In the genomic region with DNA sequence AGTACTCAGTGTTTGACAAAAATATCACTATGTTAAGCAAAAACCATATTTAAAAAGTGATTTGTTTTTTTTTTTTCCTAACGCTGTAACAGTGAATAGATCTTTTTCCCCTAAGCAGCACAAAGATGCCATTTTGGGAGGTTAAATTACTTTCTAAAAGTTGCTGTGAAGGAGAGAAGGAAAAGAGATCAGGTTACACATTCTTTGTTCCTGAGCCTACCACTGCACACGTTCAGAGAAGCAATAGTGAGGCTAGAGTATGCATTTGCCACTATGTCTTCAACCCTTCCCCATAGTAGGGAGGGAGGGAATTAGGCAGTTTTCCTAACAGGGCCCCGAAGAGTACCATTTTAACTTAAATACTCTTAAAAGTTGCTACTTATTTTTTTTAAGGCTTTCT, we compare ENCODE assay signal across 9 cellular contexts. TPM values are rescaled to one million over a fixed set of nuclear protein-coding genes. Genes with fewer than 3 reads are reported as not detected.
DNase-seq lines count a peak whose midpoint lies in the region; ATAC-seq and TF ChIP-seq lines count a peak whose summit lies in the region.
"Had no signal": no experiment of that assay in that cellular context is flagged by ENCODE, and none has a peak within 500 bp of the region (broad histone marks: within the 10 kb centered on the region; RNA-seq: fewer than 3 reads in every experiment).

No MANE protein-coding gene starts in this region.

- H3K9me3 ChIP-seq in fibroblast of lung (ENCODE audit: control insufficient read depth, insufficient read depth, low read depth, low read length) (no peaks in the 10 kb centered on the region), MM.1S (replicated peaks; ENCODE audit: insufficient read depth, low read length) (no peaks in the 10 kb centered on the region)

- peak overlapping the region; percentile 44 for H3K4me3 Mint-ChIP-seq in osteocyte (ENCODE audit: unreplicated experiment)

- H3K36me3 ChIP-seq in fibroblast of lung (ENCODE audit: control insufficient read depth, insufficient read depth, low read length) (no peaks in the 10 kb centered on the region), MM.1S (replicated peaks; ENCODE audit: insufficient read depth, low read length) (no peaks in the 10 kb centered on the region)

- H3K27me3 ChIP-seq in fibroblast of lung (ENCODE audit: control insufficient read depth, insufficient read depth, low read length) = no peaks in the 10 kb centered on the region
- H3K27me3 ChIP-seq in MM.1S (replicated peaks; ENCODE audit: insufficient read depth, low read length) = peaks cover 9% of the 10 kb centered on the region; the same call in 1 of the 2 replicates

- H3K4me3 ChIP-seq in fibroblast of lung (replicated peaks in 1 of 4; ENCODE audit: control extremely low read depth in 1 of 4, insufficient read depth in 1 of 4, low read depth in 3 of 4, low read length in 4 of 4) (no peak overlapping the region), MM.1S (ENCODE audit: low read length) (no peak overlapping the region)

- peak; percentile 70 for DNase-seq in GM03348 (ENCODE audit: low spot score)
- DNase-seq in NCI-H69 (lab: John Stamatoyannopoulos, UW) = peak; percentile 58
- peak; percentile 87 to 90 for DNase-seq in fibroblast of lung (ENCODE audit: low read depth in 2 of 2)
- no peak for DNase-seq in osteocyte (ENCODE audit: extremely low spot score, unreplicated experiment)
- no peak for DNase-seq in SIG-M5 treated with dmso at 0.1 percent for 504 hours (lab: John Stamatoyannopoulos, UW; ENCODE audit: unreplicated experiment)
- no peak for DNase-seq in MM.1S
- DNase-seq in occipital lobe (lab: John Stamatoyannopoulos, UW) = no peak

- H3K79me2 ChIP-seq in fibroblast of lung (ENCODE audit: control insufficient read depth, insufficient read depth, low read length) = peaks cover 15% of the 10 kb centered on the region
- no peaks in the 10 kb centered on the region for H3K79me2 ChIP-seq in MM.1S (ENCODE audit: low read length)

- TF ChIP-seq CTCF in fibroblast of lung (conservative IDR thresholded peaks at IDR 0.05 in 1 of 2, IDR thresholded peaks at IDR 0.05 in 1 of 2; ENCODE audit: low read depth in 1 of 2, low read length in 2 of 2) (no peak), osteocyte (IDR thresholded peaks at IDR 0.05) (no peak), MM.1S (IDR thresholded peaks at IDR 0.05; ENCODE audit: low read length) (no peak)

- no peak overlapping the region for H3K9ac ChIP-seq in fibroblast of lung (ENCODE audit: insufficient read depth, low read length)
- H3K9ac ChIP-seq in MM.1S (ENCODE audit: low read length) = no peak overlapping the region

- H3K27ac ChIP-seq in fibroblast of lung (ENCODE audit: insufficient read depth, low read length) (no peak overlapping the region), MM.1S (ENCODE audit: low read length) (no peak overlapping the region)

- H3K4me2 ChIP-seq in fibroblast of lung (ENCODE audit: extremely low read depth, insufficient read depth, low read length) (peak overlapping the region; percentile 32), MM.1S (ENCODE audit: low read depth, low read length) (no peak overlapping the region)

- H3K36me3 Mint-ChIP-seq in osteocyte (ENCODE audit: unreplicated experiment) = peaks cover 6% of the 10 kb centered on the region

- H4K20me1 ChIP-seq in fibroblast of lung (ENCODE audit: control insufficient read depth, extremely low read depth, insufficient read depth, low read length) (no peaks in the 10 kb centered on the region), MM.1S (ENCODE audit: insufficient read depth, low read length) (0 out of 2 replicates have a peak, but pooled peaks cover 5% of the 10 kb centered on the region)

- H3K27me3 Mint-ChIP-seq in osteocyte (ENCODE audit: unreplicated experiment) = no peaks in the 10 kb centered on the region

- ATAC-seq in GM19351 (IDR thresholded peaks at IDR 0.05; ENCODE audit: unreplicated experiment) = no peak

- H3K27ac Mint-ChIP-seq in osteocyte (ENCODE audit: unreplicated experiment) = peak overlapping the region; percentile 89

- no peaks in the 10 kb centered on the region for H3F3A ChIP-seq in MM.1S (ENCODE audit: insufficient read depth, low read length)

- H3K4me1 ChIP-seq in fibroblast of lung (ENCODE audit: control insufficient read depth, extremely low read depth, insufficient read depth, low read length) (no peaks in the 10 kb centered on the region), MM.1S (ENCODE audit: low read length) (peaks cover 10% of the 10 kb centered on the region)

- H3K4me1 Mint-ChIP-seq in osteocyte (ENCODE audit: unreplicated experiment) = peaks cover 49% of the 10 kb centered on the region

- no peaks in the 10 kb centered on the region for H3K9me3 Mint-ChIP-seq in osteocyte (ENCODE audit: unreplicated experiment)

- H2AFZ ChIP-seq in fibroblast of lung (ENCODE audit: low read length) (no peak overlapping the region), MM.1S (ENCODE audit: low read length) (no peak overlapping the region)

- H3K9me2 ChIP-seq in MM.1S (replicated peaks; ENCODE audit: insufficient read depth, low read length) = no peaks in the 10 kb centered on the region

RNA-seq across cellular contexts. Expression of gene BMPR1A, which starts 38.9 kb away (rescaled TPM):
- total RNA-seq in fibroblast of lung (53.7 and 61.8 TPM in 2 replicates), osteocyte (75.5 and 79.6 TPM in 2 replicates), occipital lobe (64.6 TPM)
- polyA plus RNA-seq in fibroblast of lung = 49.1 and 52.8 TPM in 2 replicates
- 21.4 and 22.0 TPM in 2 replicates for polyA plus RNA-seq in fibroblast of lung (2012)
- 5.0 and 10.0 TPM in 2 replicates for polyA minus RNA-seq in fibroblast of lung (ENCODE audit: low replicate concordance)
- total RNA-seq: endothelial cell of umbilical vein had no signal
- polyA plus RNA-seq: endothelial cell of umbilical vein had no signal

Comparison
In these comparisons a context has a peak if more than half of its experiments do, and no peak if none do; other contexts are left out.
1. DNase-seq: peak in GM03348 (single experiment), NCI-H69 (single experiment) and fibroblast of lung (2 of 2); none in osteocyte (single experiment), SIG-M5 treated with dmso at 0.1 percent for 504 hours (single experiment), MM.1S (single experiment) and occipital lobe (single experiment).